12 cellular contexts compared by ENCODE assay signal in genomic region chr19:46288896-46289588, GRCh38. TPM values are rescaled to one million over a fixed set of nuclear protein-coding genes. Genes with fewer than 3 reads are reported as not detected.
DNase-seq lines count a peak whose midpoint lies in the region; ATAC-seq and TF ChIP-seq lines count a peak whose summit lies in the region.
"Had no signal": no experiment of that assay in that cellular context is flagged by ENCODE, and none has a peak within 500 bp of the region (broad histone marks: within the 10 kb centered on the region; RNA-seq: fewer than 3 reads in every experiment).

No MANE protein-coding gene starts in this region.

- H3K9me3 ChIP-seq in adrenal gland (replicated peaks in 1 of 3) (peaks cover 0 to 10% (median 0%) of the 10 kb centered on the region in 3 donors), aorta (ENCODE audit: control insufficient read depth, low read length) (no peaks in the 10 kb centered on the region)

- ATAC-seq in activated naive CD8-positive, alpha-beta T cell treated with anti-CD3 and anti-CD28 coated beads, Interleukin-2, amount 10 ng/mL, durations not matched to agents 7 days and 5 days (ENCODE audit: low read depth) = peak; percentile 39
- no peak for ATAC-seq in activated naive CD8-positive, alpha-beta T cell treated with anti-CD3 and anti-CD28 coated beads, Interleukin-2, amount 50 U/mL, for 24 hours
- peak; percentile 67 for ATAC-seq in aorta (ENCODE audit: low FRiP score)
- ATAC-seq in GM19023 (IDR thresholded peaks at IDR 0.05; ENCODE audit: unreplicated experiment) = no peak

- no peak overlapping the region for H3K4me3 ChIP-seq in adrenal gland
- no peak overlapping the region for H3K4me3 ChIP-seq in aorta (ENCODE audit: low read length in 2 of 2)

- peak overlapping the region; percentile 60 to 91 (median 81) for H3K27ac ChIP-seq in adrenal gland
- H3K27ac ChIP-seq in aorta (ENCODE audit: low read depth in 1 of 2, low read length in 2 of 2) = peak overlapping the region in 1 of 2 donors; percentile 75
- H3K27ac ChIP-seq: C4-2B had no signal

- peaks cover 8% of the 10 kb centered on the region for H3K27me3 Mint-ChIP-seq in activated naive CD8-positive, alpha-beta T cell treated with anti-CD3 and anti-CD28 coated beads, Interleukin-2, amount 10 ng/mL, durations not matched to agents 7 days and 5 days
- peaks cover 3% of the 10 kb centered on the region for H3K27me3 Mint-ChIP-seq in activated naive CD8-positive, alpha-beta T cell treated with anti-CD3 and anti-CD28 coated beads, Interleukin-2, amount 50 U/mL, for 24 hours
- H3K27me3 Mint-ChIP-seq in nephron progenitor cell (ENCODE audit: low read depth, poor library complexity) = peaks cover 10% of the 10 kb centered on the region

- H3K36me3 ChIP-seq in adrenal gland (replicated peaks in 1 of 2) (no peaks in the 10 kb centered on the region), aorta (ENCODE audit: control insufficient read depth in 1 of 2, insufficient read depth in 2 of 2, low read length in 1 of 2) (no peaks in the 10 kb centered on the region)

- H3K4me1 ChIP-seq in adrenal gland (replicated peaks in 1 of 2) (peaks cover 4 to 11% of the 10 kb centered on the region in 2 donors), aorta (ENCODE audit: control insufficient read depth in 1 of 2, insufficient read depth in 2 of 2, low read length in 2 of 2) (peaks cover 0 to 5% of the 10 kb centered on the region in 2 donors)

- peaks cover 5% of the 10 kb centered on the region for H3K9me3 Mint-ChIP-seq in activated naive CD8-positive, alpha-beta T cell treated with anti-CD3 and anti-CD28 coated beads, Interleukin-2, amount 10 ng/mL, durations not matched to agents 7 days and 5 days
- H3K9me3 Mint-ChIP-seq in activated naive CD8-positive, alpha-beta T cell treated with anti-CD3 and anti-CD28 coated beads, Interleukin-2, amount 50 U/mL, for 24 hours = peaks cover 8% of the 10 kb centered on the region
- peaks cover 6% of the 10 kb centered on the region for H3K9me3 Mint-ChIP-seq in nephron progenitor cell

- TF ChIP-seq CTCF in adrenal gland (IDR thresholded peaks at IDR 0.05) (no peak), nephron progenitor cell (IDR thresholded peaks at IDR 0.05) (no peak), GM20000 (IDR thresholded peaks at IDR 0.05; ENCODE audit: extremely low read depth, missing control alignments) (no peak)

- POLR2A ChIA-PET in activated naive CD8-positive, alpha-beta T cell treated with anti-CD3 and anti-CD28 coated beads, Interleukin-2, amount 10 ng/mL, durations not matched to agents 7 days and 5 days (lab: Charles Lee) = no interaction called here

- TF ChIP-seq POLR2A in adrenal gland (IDR thresholded peaks at IDR 0.05) = no peak

- peaks cover 8% of the 10 kb centered on the region for H3K4me1 Mint-ChIP-seq in activated naive CD8-positive, alpha-beta T cell treated with anti-CD3 and anti-CD28 coated beads, Interleukin-2, amount 10 ng/mL, durations not matched to agents 7 days and 5 days
- no peaks in the 10 kb centered on the region for H3K4me1 Mint-ChIP-seq in activated naive CD8-positive, alpha-beta T cell treated with anti-CD3 and anti-CD28 coated beads, Interleukin-2, amount 50 U/mL, for 24 hours
- no peaks in the 10 kb centered on the region for H3K4me1 Mint-ChIP-seq in nephron progenitor cell

- H3K36me3 Mint-ChIP-seq in activated naive CD8-positive, alpha-beta T cell treated with anti-CD3 and anti-CD28 coated beads, Interleukin-2, amount 10 ng/mL, durations not matched to agents 7 days and 5 days = no peaks in the 10 kb centered on the region
- H3K36me3 Mint-ChIP-seq in activated naive CD8-positive, alpha-beta T cell treated with anti-CD3 and anti-CD28 coated beads, Interleukin-2, amount 50 U/mL, for 24 hours (ENCODE audit: low read depth) = peaks cover 2% of the 10 kb centered on the region
- no peaks in the 10 kb centered on the region for H3K36me3 Mint-ChIP-seq in nephron progenitor cell (ENCODE audit: low read depth)

- H3K27me3 ChIP-seq in adrenal gland = no peaks in the 10 kb centered on the region
- H3K27me3 ChIP-seq in aorta (ENCODE audit: control insufficient read depth in 1 of 2, insufficient read depth in 2 of 2, low read length in 1 of 2) = no peaks in the 10 kb centered on the region

- peak overlapping the region; percentile 45 for H3K27ac Mint-ChIP-seq in activated naive CD8-positive, alpha-beta T cell treated with anti-CD3 and anti-CD28 coated beads, Interleukin-2, amount 10 ng/mL, durations not matched to agents 7 days and 5 days
- no peak overlapping the region for H3K27ac Mint-ChIP-seq in activated naive CD8-positive, alpha-beta T cell treated with anti-CD3 and anti-CD28 coated beads, Interleukin-2, amount 50 U/mL, for 24 hours
- H3K27ac Mint-ChIP-seq in nephron progenitor cell = no peak overlapping the region

- H3K4me3 Mint-ChIP-seq in activated naive CD8-positive, alpha-beta T cell treated with anti-CD3 and anti-CD28 coated beads, Interleukin-2, amount 10 ng/mL, durations not matched to agents 7 days and 5 days = no peak overlapping the region
- no peak overlapping the region for H3K4me3 Mint-ChIP-seq in activated naive CD8-positive, alpha-beta T cell treated with anti-CD3 and anti-CD28 coated beads, Interleukin-2, amount 50 U/mL, for 24 hours
- no peak overlapping the region for H3K4me3 Mint-ChIP-seq in nephron progenitor cell

- intact Hi-C loops in adrenal gland (cut with DNase I) (loop anchor here (10.0 kb wide), 4 partner anchors 86 to 226 kb away; no protein-coding TSS in a partner anchor), aorta (cut with DNase I) (no loop called here)

- WGBS in adrenal gland, 4 donors = 29 to 35% (median 30%) methylated on average over 6 of the region's 6 CpGs
- WGBS in aorta, 2 donors = 14 to 33% methylated on average over 6 of the region's 6 CpGs

- no peak for DNase-seq in activated naive CD8-positive, alpha-beta T cell treated with anti-CD3 and anti-CD28 coated beads, Interleukin-2, amount 10 ng/mL, durations not matched to agents 7 days and 5 days
- no peak for DNase-seq in activated naive CD8-positive, alpha-beta T cell treated with anti-CD3 and anti-CD28 coated beads, Interleukin-2, amount 50 U/mL, for 24 hours
- DNase-seq in adrenal gland (peak; percentile 82 to 94 (median 89)), hepatic stellate cell (ENCODE audit: low spot score) (peak; percentile 86), aorta (no peak), nephron progenitor cell (no peak), GM20000 (ENCODE audit: low spot score) (no peak)
- DNase-seq: midbrain had no signal

RNA-seq across cellular contexts. Expression of gene HIF3A, which starts 7.8 kb away (rescaled TPM):
- not detected for total RNA-seq in activated naive CD8-positive, alpha-beta T cell treated with anti-CD3 and anti-CD28 coated beads, Interleukin-2, amount 10 ng/mL, durations not matched to agents 7 days and 5 days
- total RNA-seq in adrenal gland (10 to 100 TPM in 7 of 8 donors, 1 to 10 TPM in 1; 4.4 to 67.0 (median 24.0) TPM), aorta (10 to 100 TPM; 37.5 to 55.4 TPM)
- polyA plus RNA-seq in adrenal gland (10 to 100 TPM in 2 of 3 donors, 1 to 10 TPM in 1; 2.7 to 69.0 (median 17.2) TPM), aorta (10 to 100 TPM in 1 of 2 donors, 1 to 10 TPM in 1; 7.0 to 78.4 TPM)
- total RNA-seq: T-helper 2 cell treated with Interferon-gamma antibody and Interleukin-4, amounts not matched to agents 100 ng/mL and 5 ng/mL, for 36 hours had no signal

RNA-seq across cellular contexts. Expression of gene PPP5C, which starts 57.8 kb away (rescaled TPM):
- total RNA-seq in activated naive CD8-positive, alpha-beta T cell treated with anti-CD3 and anti-CD28 coated beads, Interleukin-2, amount 10 ng/mL, durations not matched to agents 7 days and 5 days = 10 to 100 TPM; 76.1 to 87.4 TPM
- total RNA-seq in adrenal gland = 10 to 100 TPM; 56.3 to 97.6 (median 74.4) TPM
- polyA plus RNA-seq in adrenal gland = 100 to 1,000 TPM in 1 of 3 donors, 10 to 100 TPM in 2; 42.3 to 135 (median 75.4) TPM
- total RNA-seq in aorta = 10 to 100 TPM; 62.7 to 63.7 TPM
- 10 to 100 TPM; 23.0 to 54.3 TPM for polyA plus RNA-seq in aorta

RNA-seq across cellular contexts. Expression of gene IGFL1, which starts 59.5 kb away (rescaled TPM):
- total RNA-seq in activated naive CD8-positive, alpha-beta T cell treated with anti-CD3 and anti-CD28 coated beads, Interleukin-2, amount 10 ng/mL, durations not matched to agents 7 days and 5 days = not detected
- not detected for total RNA-seq in adrenal gland
- polyA plus RNA-seq in adrenal gland = not detected
- not detected for total RNA-seq in aorta
- polyA plus RNA-seq in aorta = not detected
- total RNA-seq: T-helper 2 cell treated with Interferon-gamma antibody and Interleukin-4, amounts not matched to agents 100 ng/mL and 5 ng/mL, for 36 hours had no signal
- polyA plus RNA-seq: adipose tissue had no signal

Comparison
In these comparisons a context has a peak if more than half of its experiments do, and no peak if none do; other contexts are left out.
1. ATAC-seq: peak in activated naive CD8-positive, alpha-beta T cell treated with anti-CD3 and anti-CD28 coated beads, Interleukin-2, amount 10 ng/mL, durations not matched to agents 7 days and 5 days (single experiment) and aorta (single experiment); none in activated naive CD8-positive, alpha-beta T cell treated with anti-CD3 and anti-CD28 coated beads, Interleukin-2, amount 50 U/mL, for 24 hours (single experiment) and GM19023 (single experiment).
2. DNase-seq: peak in adrenal gland (7 of 7) and hepatic stellate cell (single experiment); none in activated naive CD8-positive, alpha-beta T cell treated with anti-CD3 and anti-CD28 coated beads, Interleukin-2, amount 10 ng/mL, durations not matched to agents 7 days and 5 days (single experiment), activated naive CD8-positive, alpha-beta T cell treated with anti-CD3 and anti-CD28 coated beads, Interleukin-2, amount 50 U/mL, for 24 hours (single experiment), aorta (0 of 2), nephron progenitor cell (single experiment) and GM20000 (single experiment).
3. RNA of gene HIF3A, which starts 7.8 kb away (total RNA-seq): 37.5 to 55.4 TPM in aorta and 4.4 to 67.0 TPM in adrenal gland; not detected in activated naive CD8-positive, alpha-beta T cell treated with anti-CD3 and anti-CD28 coated beads, Interleukin-2, amount 10 ng/mL, durations not matched to agents 7 days and 5 days; every median in the first group is over 4 times any median in the second.
4. intact Hi-C loops: an anchor here in adrenal gland (10.0 kb wide); none called in aorta.